ENCODE assay signal across 25 cellular contexts in the genomic region with DNA sequence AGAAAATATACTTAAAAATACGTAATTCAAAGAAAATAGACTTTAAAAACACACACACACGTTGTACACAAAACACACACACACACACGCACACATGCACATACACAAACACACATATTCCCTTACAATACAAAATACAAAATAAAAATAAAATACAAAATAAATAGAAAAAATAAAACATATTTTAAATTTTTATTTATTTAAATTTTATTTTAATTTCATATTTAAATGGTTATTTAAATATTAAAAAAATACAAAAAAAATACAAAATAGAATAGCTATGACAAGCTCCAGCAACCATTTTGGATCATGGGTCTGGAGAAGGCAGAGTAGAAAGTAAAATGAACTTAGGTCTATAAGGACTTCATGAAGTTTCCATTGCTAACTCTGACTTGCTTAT. TPM values are rescaled to one million over a fixed set of nuclear protein-coding genes. Genes with fewer than 3 reads are reported as not detected.
"Had no signal": no experiment of that assay in that cellular context is flagged by ENCODE, and none has a peak within 500 bp of the region (broad histone marks: within the 10 kb centered on the region; RNA-seq: fewer than 3 reads in every experiment).

No MANE protein-coding gene starts in this region.

- H3K4me1 ChIP-seq: parathyroid adenoma had no signal

- H3K4me3 Mint-ChIP-seq: dendritic cell treated with granulocyte-macrophage colony-stimulating factor and Interleukin-4, amounts not matched to agents 40 ng/mL and 50 ng/mL, for 4 days; mesothelial cell of epicardium; naive B cell; natural killer cell treated with Interleukin-12 subunit alpha and Interleukin-12 subunit beta and Interleukin-15 and Interleukin-18, amount 100 ng/mL, for 72 hours; neural crest cell; stimulated activated memory B cell treated with anti-CD40 and anti-IgM and Interleukin-4, amounts not matched to agents 10 μg/mL and 1 μg/mL and 100 μg/mL, for 72 hours had no signal

- H3K9ac ChIP-seq: parathyroid adenoma had no signal

- H2AFZ ChIP-seq: parathyroid adenoma had no signal

- FAIRE-seq: urothelium cell line had no signal

- H3K36me3 Mint-ChIP-seq: mesothelial cell of epicardium; naive B cell; natural killer cell treated with Interleukin-12 subunit alpha and Interleukin-12 subunit beta and Interleukin-15 and Interleukin-18, amount 100 ng/mL, for 72 hours; stimulated activated memory B cell treated with anti-CD40 and anti-IgM and Interleukin-4, amounts not matched to agents 10 μg/mL and 1 μg/mL and 100 μg/mL, for 72 hours had no signal

- H3K27ac ChIP-seq: neutrophil, parathyroid adenoma had no signal

- H3K27me3 ChIP-seq: gastrocnemius medialis, left lung, neutrophil, tibial nerve, upper lobe of left lung had no signal

- H3K36me3 ChIP-seq: gastrocnemius medialis, left lung, neutrophil, thoracic aorta, tibial nerve, upper lobe of left lung had no signal

- H3K4me1 Mint-ChIP-seq: naive B cell; neural crest cell; stimulated activated memory B cell treated with anti-CD40 and anti-IgM and Interleukin-4, amounts not matched to agents 10 μg/mL and 1 μg/mL and 100 μg/mL, for 72 hours had no signal

- DNase-seq: cerebellar nuclear complex; effector CD8-positive, alpha-beta T cell; gastrocnemius medialis; head of caudate nucleus; left cardiac atrium; left lung; mesenchymal stem cell; mucosa of descending colon; naive B cell; stimulated activated CD4-positive, alpha-beta T cell treated with anti-CD3 and anti-CD28 coated beads, Interleukin-4, amount 100 ng/mL, for 4 hours; stimulated activated naive CD8-positive, alpha-beta T cell treated with anti-CD3 and anti-CD28 coated beads, Interleukin-15, Interleukin-2, amounts not matched to agents 100 U/mL and 50 U/mL, for 24 hours; substantia nigra; upper lobe of left lung had no signal

- ATAC-seq: left lung; mucosa of descending colon; natural killer cell treated with Interleukin-12 subunit alpha and Interleukin-12 subunit beta and Interleukin-15 and Interleukin-18, amount 100 ng/mL, for 72 hours; sciatic nerve; stimulated activated memory B cell treated with anti-CD40 and anti-IgM and Interleukin-4, amounts not matched to agents 10 μg/mL and 1 μg/mL and 100 μg/mL, for 72 hours; stimulated activated naive CD8-positive, alpha-beta T cell treated with anti-CD3 and anti-CD28 coated beads, Interleukin-15, Interleukin-2, amounts not matched to agents 100 U/mL and 50 U/mL, for 24 hours had no signal

- H3K27ac Mint-ChIP-seq: dendritic cell treated with granulocyte-macrophage colony-stimulating factor and Interleukin-4, amounts not matched to agents 40 ng/mL and 50 ng/mL, for 4 days; naive B cell; natural killer cell treated with Interleukin-12 subunit alpha and Interleukin-12 subunit beta and Interleukin-15 and Interleukin-18, amount 100 ng/mL, for 72 hours; progenitor cell of endocrine pancreas; stimulated activated memory B cell treated with anti-CD40 and anti-IgM and Interleukin-4, amounts not matched to agents 10 μg/mL and 1 μg/mL and 100 μg/mL, for 72 hours had no signal

- H3K27me3 Mint-ChIP-seq: dendritic cell treated with granulocyte-macrophage colony-stimulating factor and Interleukin-4, amounts not matched to agents 40 ng/mL and 50 ng/mL, for 4 days; naive B cell; natural killer cell treated with Interleukin-12 subunit alpha and Interleukin-12 subunit beta and Interleukin-15 and Interleukin-18, amount 100 ng/mL, for 72 hours; progenitor cell of endocrine pancreas; stimulated activated memory B cell treated with anti-CD40 and anti-IgM and Interleukin-4, amounts not matched to agents 10 μg/mL and 1 μg/mL and 100 μg/mL, for 72 hours had no signal

- H3K4me3 ChIP-seq: gastrocnemius medialis, left lung, mucosa of descending colon, tibial nerve, upper lobe of left lung had no signal

- H3K9me3 ChIP-seq: gastrocnemius medialis, left lung, mucosa of descending colon, neutrophil, thoracic aorta, tibial nerve, upper lobe of left lung had no signal

RNA-seq across cellular contexts. Expression of gene PDGFC, which starts 34.2 kb away (rescaled TPM):
- total RNA-seq: natural killer cell treated with Interleukin-12 subunit alpha and Interleukin-12 subunit beta and Interleukin-15 and Interleukin-18, amount 100 ng/mL, for 72 hours had no signal
